In the genomic region with DNA sequence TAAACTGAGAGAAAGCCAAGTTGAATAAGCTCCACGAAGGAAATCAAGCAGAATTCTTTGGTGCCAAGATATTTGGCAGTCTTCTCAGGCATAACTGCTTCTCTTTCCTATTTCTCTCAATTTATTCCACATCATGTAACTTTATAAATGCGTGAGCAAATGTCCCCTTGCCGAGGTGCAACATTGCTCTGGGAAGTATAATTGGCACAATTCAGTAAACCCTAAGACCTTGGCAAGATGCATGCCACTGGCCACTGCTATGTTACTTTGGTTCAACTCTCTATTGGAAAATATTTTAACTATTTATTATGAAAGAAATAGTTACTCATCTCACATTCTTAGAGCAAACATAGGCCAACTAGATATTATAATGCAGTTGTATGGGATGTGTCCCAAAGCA, we compare ENCODE assay signal across 24 cellular contexts.
A peak's percentile ranks its signal among the peaks of the same experiment; 100 is the strongest.
DNase-seq lines count a peak whose midpoint lies in the region; ATAC-seq, FAIRE-seq and TF ChIP-seq lines count a peak whose summit lies in the region.
"Had no signal": no experiment of that assay in that cellular context is flagged by ENCODE, and none has a peak within 500 bp of the region (broad histone marks: within the 10 kb centered on the region; RNA-seq: fewer than 3 reads in every experiment).

No MANE protein-coding gene starts in this region.

- H3K27ac ChIP-seq in astrocyte (ENCODE audit: low read depth, low read length) (no peak overlapping the region), psoas muscle (no peak overlapping the region)
- H3K27ac ChIP-seq: PC-9, SJCRH30 had no signal

- no peak for TF ChIP-seq CTCF in astrocyte (IDR thresholded peaks at IDR 0.05; ENCODE audit: insufficient read depth, low read depth, low read length)
- TF ChIP-seq CTCF in fibroblast of the aortic adventitia (IDR thresholded peaks at IDR 0.05; ENCODE audit: insufficient read depth, low read length), result no peak
- TF ChIP-seq CTCF in psoas muscle (IDR thresholded peaks at IDR 0.05), result no peak

- no peak overlapping the region for H3K4me3 ChIP-seq in astrocyte (ENCODE audit: insufficient read depth, low read depth, low read length)
- no peak overlapping the region for H3K4me3 ChIP-seq in fibroblast of the aortic adventitia (ENCODE audit: low read depth, low read length)
- no peak overlapping the region for H3K4me3 ChIP-seq in psoas muscle
- H3K4me3 ChIP-seq: PC-9, SJCRH30 had no signal

- H3K4me1 Mint-ChIP-seq in astrocyte (ENCODE audit: low read depth, unreplicated experiment), result no peaks in the 10 kb centered on the region
- H3K4me1 Mint-ChIP-seq in naive thymus-derived CD8-positive, alpha-beta T cell, result no peaks in the 10 kb centered on the region

- H3K36me3 ChIP-seq in astrocyte (ENCODE audit: insufficient read depth, low read length) (no peaks in the 10 kb centered on the region), psoas muscle (ENCODE audit: insufficient read depth in 1 of 2, low read depth in 1 of 2) (no peaks in the 10 kb centered on the region)
- H3K36me3 ChIP-seq: SJCRH30 had no signal

- no peak overlapping the region for H3K4me2 ChIP-seq in astrocyte (ENCODE audit: low read length)
- H3K4me2 ChIP-seq: PC-9 had no signal

- no peak overlapping the region for H2AFZ ChIP-seq in astrocyte (ENCODE audit: low read depth, low read length)
- H2AFZ ChIP-seq: PC-9 had no signal

- no peak for DNase-seq in GM19239 (ENCODE audit: insufficient read length, low spot score)
- peak; percentile 29 for DNase-seq in astrocyte (ENCODE audit: low read depth)
- DNase-seq in fibroblast of the aortic adventitia (ENCODE audit: low read depth), result peak; percentile 58
- no peak for DNase-seq in psoas muscle
- no peak for DNase-seq in urothelium cell line (ENCODE audit: low spot score)
- DNase-seq in naive thymus-derived CD8-positive, alpha-beta T cell, result no peak
- DNase-seq: Calu3, DMS153, DND-41, Karpas-422, NCI-H1092 treated with DMSO at 0.1 percent for 48 hours, NCI-H1436, NCI-H187, NCI-H2081 treated with DMSO at 0.1 percent for 48 hours, NCI-H2171, NCI-H226, NCI-H510A treated with DMSO at 0.1 percent for 48 hours, PC-9, SJCRH30 had no signal

- no peaks in the 10 kb centered on the region for H3K9me3 ChIP-seq in astrocyte (ENCODE audit: insufficient read depth, low read depth, low read length)
- H3K9me3 ChIP-seq in psoas muscle, result no peaks in the 10 kb centered on the region
- H3K9me3 ChIP-seq: SJCRH30 had no signal

- no peak for ATAC-seq in psoas muscle
- no peak for ATAC-seq in GM21381 (IDR thresholded peaks at IDR 0.05; ENCODE audit: unreplicated experiment)
- ATAC-seq in naive thymus-derived CD8-positive, alpha-beta T cell, result no peak
- ATAC-seq: HCT116, Right ventricle myocardium inferior, SK-N-SH treated with all-trans-retinoic acid at 6 μM for 48 hours had no signal

- peaks cover 3% of the 10 kb centered on the region for H3K9me3 Mint-ChIP-seq in astrocyte (ENCODE audit: unreplicated experiment)
- H3K9me3 Mint-ChIP-seq in naive thymus-derived CD8-positive, alpha-beta T cell, result peaks cover 0 to 3% (median 0%) of the 10 kb centered on the region in 9 donors

- FAIRE-seq in GM19239 (lab: Jason Lieb, UNC) (peak; percentile 18), astrocyte (lab: Jason Lieb, UNC) (no peak), urothelium cell line (lab: Jason Lieb, UNC) (no peak)
- FAIRE-seq: GM18507 had no signal

- POLR2A ChIA-PET in naive thymus-derived CD8-positive, alpha-beta T cell (lab: Charles Lee), result no interaction called here

- intact Hi-C loops in psoas muscle (cut with DNase I), result no loop called here

- H3K27me3 ChIP-seq in astrocyte (ENCODE audit: insufficient read depth, low read length), result no peaks in the 10 kb centered on the region
- H3K27me3 ChIP-seq in psoas muscle (ENCODE audit: insufficient read depth in 3 of 3, low read length in 2 of 3), result no peaks in the 10 kb centered on the region
- H3K27me3 ChIP-seq: SJCRH30 had no signal

- no peak overlapping the region for H3K27ac Mint-ChIP-seq in astrocyte (ENCODE audit: unreplicated experiment)
- H3K27ac Mint-ChIP-seq in naive thymus-derived CD8-positive, alpha-beta T cell, result no peak overlapping the region

- H3K79me2 ChIP-seq in astrocyte (ENCODE audit: insufficient read depth, low read length), result no peaks in the 10 kb centered on the region

- H4K20me1 ChIP-seq in astrocyte (ENCODE audit: insufficient read depth, low read length), result no peaks in the 10 kb centered on the region

- no peaks in the 10 kb centered on the region for H3K36me3 Mint-ChIP-seq in astrocyte (ENCODE audit: low read depth, unreplicated experiment)
- no peaks in the 10 kb centered on the region for H3K36me3 Mint-ChIP-seq in naive thymus-derived CD8-positive, alpha-beta T cell

- H3K4me1 ChIP-seq in astrocyte (ENCODE audit: insufficient read depth, low read length), result no peaks in the 10 kb centered on the region
- H3K4me1 ChIP-seq in psoas muscle, result no peaks in the 10 kb centered on the region
- H3K4me1 ChIP-seq: SJCRH30 had no signal

- no peak overlapping the region for H3K4me3 Mint-ChIP-seq in astrocyte (ENCODE audit: unreplicated experiment)
- H3K4me3 Mint-ChIP-seq in naive thymus-derived CD8-positive, alpha-beta T cell, result no peak overlapping the region

- WGBS in psoas muscle, 3 donors, result 23 to 36% (median 31%) methylated on average over 3 of the region's 3 CpGs

- no peak overlapping the region for H3K9ac ChIP-seq in astrocyte (ENCODE audit: low read length)

- H3K27me3 Mint-ChIP-seq in astrocyte (ENCODE audit: low read depth, unreplicated experiment), result no peaks in the 10 kb centered on the region
- peaks cover 0 to 4% (median 3%) of the 10 kb centered on the region in 5 donors for H3K27me3 Mint-ChIP-seq in naive thymus-derived CD8-positive, alpha-beta T cell

Comparison
In these comparisons a context has a peak if more than half of its experiments do, and no peak if none do; other contexts are left out.
1. DNase-seq: peak in astrocyte (single experiment) and fibroblast of the aortic adventitia (single experiment); none in GM19239 (single experiment), psoas muscle (0 of 2), urothelium cell line (single experiment) and naive thymus-derived CD8-positive, alpha-beta T cell (0 of 10).